Comparison of ENCODE assay signal across 7 cellular contexts in the genomic region with DNA sequence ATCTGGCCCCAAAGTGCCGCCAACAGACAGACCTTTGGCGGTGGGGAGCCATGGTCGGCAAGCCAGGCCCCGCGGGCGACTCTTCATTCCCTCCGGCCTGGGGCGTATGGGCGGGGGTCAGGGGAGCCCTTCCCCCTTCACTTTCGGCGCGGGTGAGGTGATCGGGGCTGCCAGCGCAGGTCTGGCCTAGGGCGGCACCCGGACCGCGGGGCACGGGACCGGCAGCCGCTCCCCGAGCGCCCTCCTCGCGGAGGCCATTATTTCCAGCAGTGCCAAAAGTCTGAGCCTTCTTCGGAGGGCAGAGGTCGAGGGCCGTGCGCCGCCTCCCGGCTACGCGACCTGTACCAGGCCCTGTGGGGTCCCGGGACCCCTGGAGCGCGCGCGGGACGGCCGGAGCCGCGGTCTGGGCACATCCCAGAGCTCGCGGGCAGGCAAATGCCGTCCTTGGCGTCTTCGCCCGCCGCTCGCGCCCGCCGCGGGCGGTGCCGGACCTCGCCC. TPM values are rescaled to one million over a fixed set of nuclear protein-coding genes. Genes with fewer than 3 reads are reported as not detected.
DNase-seq lines count a peak whose midpoint lies in the region; ATAC-seq and TF ChIP-seq lines count a peak whose summit lies in the region.

No MANE protein-coding gene starts in this region.

- H4K91ac ChIP-seq in neuronal stem cell (ENCODE audit: low read depth, low read length, poor library complexity) = no peak overlapping the region

- H3K14ac ChIP-seq in neuronal stem cell (ENCODE audit: low read length) = no peak overlapping the region

- peak overlapping the region; percentile 82 for H2BK5ac ChIP-seq in neuronal stem cell (ENCODE audit: low read length)

- peaks cover 18 to 27% (median 26%) of the 10 kb centered on the region in 3 donors for H3K4me1 Mint-ChIP-seq in IgD-negative memory B cell
- H3K4me1 Mint-ChIP-seq in activated T-cell treated with anti-CD3 and anti-CD28 coated beads, Interleukin-2, amount 50 U/mL, for 4 hours (ENCODE audit: low read depth) = peaks cover 16% of the 10 kb centered on the region

- no peaks in the 10 kb centered on the region for H3K36me3 ChIP-seq in neuronal stem cell (replicated peaks in 1 of 2; ENCODE audit: control insufficient read depth in 2 of 2, insufficient read depth in 2 of 2, low read length in 2 of 2)

- H3K4me3 Mint-ChIP-seq in IgD-negative memory B cell = peak overlapping the region; percentile 96 to 99 (median 98)
- H3K4me3 Mint-ChIP-seq in activated T-cell treated with anti-CD3 and anti-CD28 coated beads, Interleukin-2, amount 50 U/mL, for 4 hours = peak overlapping the region; percentile 95

- peak overlapping the region; percentile 40 for H3K4me2 ChIP-seq in neuronal stem cell (ENCODE audit: insufficient read depth, low read length, poor library complexity, severe bottlenecking)

- no peaks in the 10 kb centered on the region for H3K9me3 Mint-ChIP-seq in IgD-negative memory B cell
- no peaks in the 10 kb centered on the region for H3K9me3 Mint-ChIP-seq in activated T-cell treated with anti-CD3 and anti-CD28 coated beads, Interleukin-2, amount 50 U/mL, for 4 hours

- no peaks in the 10 kb centered on the region for H3K27me3 ChIP-seq in neuronal stem cell (ENCODE audit: control insufficient read depth in 3 of 3, insufficient read depth in 3 of 3, low read depth in 1 of 3, low read length in 3 of 3)

- peak overlapping the region; percentile 60 for H3K9ac ChIP-seq in neuronal stem cell (ENCODE audit: low read depth, low read length, poor library complexity)

- no peaks in the 10 kb centered on the region for H3K4me1 ChIP-seq in neuronal stem cell (ENCODE audit: control insufficient read depth in 2 of 2, insufficient read depth in 1 of 2, low read depth in 1 of 2, low read length in 2 of 2)

- H3K27ac ChIP-seq in neuronal stem cell (replicated peaks; ENCODE audit: low read length) = peak overlapping the region; percentile 93

- TF ChIP-seq CTCF in GM12875 (IDR thresholded peaks at IDR 0.05; ENCODE audit: borderline replicate concordance, insufficient read depth, low read depth, low read length) (no peak), fibroblast of pulmonary artery (IDR thresholded peaks at IDR 0.05; ENCODE audit: low read length, missing control alignments) (no peak)

- no peak overlapping the region for H2BK120ac ChIP-seq in neuronal stem cell (ENCODE audit: low read depth, low read length)

- H3K36me3 Mint-ChIP-seq in IgD-negative memory B cell = peaks cover 2% of the 10 kb centered on the region
- no peaks in the 10 kb centered on the region for H3K36me3 Mint-ChIP-seq in activated T-cell treated with anti-CD3 and anti-CD28 coated beads, Interleukin-2, amount 50 U/mL, for 4 hours (ENCODE audit: insufficient read depth)

- no peak overlapping the region for H4K8ac ChIP-seq in neuronal stem cell (ENCODE audit: low read depth, low read length)

- peaks cover 2% of the 10 kb centered on the region for H3K27me3 Mint-ChIP-seq in IgD-negative memory B cell
- no peaks in the 10 kb centered on the region for H3K27me3 Mint-ChIP-seq in activated T-cell treated with anti-CD3 and anti-CD28 coated beads, Interleukin-2, amount 50 U/mL, for 4 hours (ENCODE audit: low read depth)

- H3K18ac ChIP-seq in neuronal stem cell (ENCODE audit: low read length) = peak overlapping the region; percentile 94

- H3K79me1 ChIP-seq in neuronal stem cell (ENCODE audit: low read depth, low read length) = peaks cover 2% of the 10 kb centered on the region

- peak overlapping the region; percentile 43 for H3K23ac ChIP-seq in neuronal stem cell (ENCODE audit: low read depth, low read length, poor library complexity)

- no peak overlapping the region for H2AK5ac ChIP-seq in neuronal stem cell (ENCODE audit: low read depth, low read length)

- ATAC-seq in GM21717 (IDR thresholded peaks at IDR 0.05; ENCODE audit: unreplicated experiment) (peak; percentile 24), HG02970 (IDR thresholded peaks at IDR 0.05; ENCODE audit: low FRiP score, unreplicated experiment) (no peak)
- peak; percentile 15 to 29 for ATAC-seq in activated T-cell treated with anti-CD3 and anti-CD28 coated beads, Interleukin-2, amount 50 U/mL, for 4 hours

- peak overlapping the region; percentile 75 for H2BK15ac ChIP-seq in neuronal stem cell (ENCODE audit: low read length)

- H3K27ac Mint-ChIP-seq in IgD-negative memory B cell = peak overlapping the region; percentile 97 to 98 (median 98)

- peak; percentile 29 for DNase-seq in activated T-cell treated with anti-CD3 and anti-CD28 coated beads, Interleukin-2, amount 50 U/mL, for 4 hours
- DNase-seq in fibroblast of pulmonary artery (ENCODE audit: low read depth) (peak; percentile 17), neuronal stem cell (ENCODE audit: low spot score) (no peak)

- H3K4me3 ChIP-seq in GM12875 (ENCODE audit: low read depth, low read length) = peak overlapping the region; percentile 98
- peak overlapping the region; percentile 78 for H3K4me3 ChIP-seq in fibroblast of pulmonary artery (replicated peaks; ENCODE audit: low read depth, low read length)
- H3K4me3 ChIP-seq in neuronal stem cell (ENCODE audit: low read length in 2 of 2) = peak overlapping the region; percentile 79 to 80

- no CpG with 5 or more reads among the region's 57 CpGs for WGBS in neuronal stem cell (ENCODE audit: extremely low coverage in 2 of 2, insufficient read length in 2 of 2, insufficient replicate concordance in 1 of 2), 2 donors

- peak overlapping the region; percentile 92 for H2AFZ ChIP-seq in neuronal stem cell (ENCODE audit: low read length)

- no peak overlapping the region for H2BK12ac ChIP-seq in neuronal stem cell (ENCODE audit: low read length)

- H3K4ac ChIP-seq in neuronal stem cell (ENCODE audit: low read length) = no peak overlapping the region

- H3K9me3 ChIP-seq in neuronal stem cell (replicated peaks in 1 of 2; ENCODE audit: control insufficient read depth in 2 of 2, insufficient read depth in 1 of 2, low read depth in 1 of 2, low read length in 2 of 2) = no peaks in the 10 kb centered on the region

RNA-seq across cellular contexts. Expression of gene KDM6A, which starts 0.6 kb away (rescaled TPM):
- 13.2 TPM for polyA plus RNA-seq in IgD-negative memory B cell
- total RNA-seq in activated T-cell treated with anti-CD3 and anti-CD28 coated beads, Interleukin-2, amount 50 U/mL, for 4 hours = 10 to 100 TPM; 17.6 to 29.7 (median 21.5) TPM
- polyA plus RNA-seq in neuronal stem cell (2013, experiment 1 of 2) = 23.6 TPM
- polyA plus RNA-seq in neuronal stem cell (2013, experiment 2 of 2) = 22.9 TPM

RNA-seq across cellular contexts. Expression of gene DUSP21, which starts 28.5 kb away (rescaled TPM):
- not detected for polyA plus RNA-seq in IgD-negative memory B cell
- total RNA-seq in activated T-cell treated with anti-CD3 and anti-CD28 coated beads, Interleukin-2, amount 50 U/mL, for 4 hours = not detected
- polyA plus RNA-seq in neuronal stem cell (2013, experiment 1 of 2) = not detected
- polyA plus RNA-seq in neuronal stem cell (2013, experiment 2 of 2) = not detected
